37 cellular contexts compared by ENCODE assay signal in the genomic region with DNA sequence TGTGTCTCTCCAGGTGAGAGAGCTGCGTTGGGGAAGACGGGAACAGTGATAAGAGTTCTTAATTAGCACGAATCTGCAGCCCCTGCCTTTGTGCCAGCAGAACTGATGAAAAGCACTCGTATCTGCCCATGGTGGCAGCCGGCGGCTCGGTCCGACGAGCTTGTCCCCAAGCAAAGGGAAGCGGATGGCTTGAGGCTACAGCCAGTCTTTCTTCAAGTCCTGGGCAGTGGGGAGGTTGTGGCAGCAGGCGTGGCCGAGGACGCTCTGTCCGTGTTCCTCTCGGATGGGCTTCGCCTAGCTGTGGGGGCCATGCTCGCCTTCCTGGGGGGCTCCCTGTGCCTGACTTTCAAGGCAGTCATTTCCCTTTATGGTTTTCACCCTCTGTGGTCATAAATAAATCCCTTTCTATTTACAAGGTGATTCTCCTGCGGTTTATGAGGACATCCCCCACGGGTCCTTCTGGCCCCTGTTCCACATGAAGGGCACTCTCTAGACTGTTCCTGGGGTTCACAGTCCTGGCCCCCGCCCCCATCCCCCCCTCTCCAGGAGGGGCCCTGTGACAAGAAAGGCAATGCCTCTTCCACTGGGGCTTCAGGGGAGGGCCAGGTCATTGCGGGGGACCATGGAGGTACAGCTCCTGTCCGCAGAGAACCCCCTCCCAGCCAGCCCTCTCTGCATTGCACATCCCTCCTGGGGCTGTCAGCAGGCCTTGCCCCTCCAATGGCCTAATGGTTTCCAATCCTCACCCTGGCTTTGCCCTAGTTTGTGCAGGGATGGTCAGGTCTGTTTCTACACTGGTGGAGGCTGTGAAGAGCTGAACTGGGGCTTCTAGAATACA.
"Had no signal": no experiment of that assay in that cellular context is flagged by ENCODE, and none has a peak within 500 bp of the region (broad histone marks: within the 10 kb centered on the region; RNA-seq: fewer than 3 reads in every experiment).

No MANE protein-coding gene starts in this region.

- DNase-seq: activated B cell treated with CpG ODN at 0.5 μM for 24 hours; activated CD4-positive, alpha-beta memory T cell treated with anti-CD3 and anti-CD28 coated beads, Interleukin-2, amount 10 ng/mL, durations not matched to agents 7 days and 5 days; activated CD4-positive, alpha-beta T cell treated with anti-CD3 and anti-CD28 coated beads for 4 hours; activated CD4-positive, alpha-beta T cell treated with anti-CD3 and anti-CD28 coated beads, Interleukin-2, amount 10 ng/mL, durations not matched to agents 24 days and 14 days; activated CD4-positive, alpha-beta T cell treated with anti-CD3 and anti-CD28 coated beads, Interleukin-2, amount 50 U/mL, for 1 hour; activated CD4-positive, alpha-beta T cell treated with anti-CD3 and anti-CD28 coated beads, Interleukin-2, amount 50 U/mL, for 4 hours; activated CD4-positive, CD25-positive, alpha-beta regulatory T cell treated with anti-CD3 and anti-CD28 coated beads, Interleukin-2, amount 50 U/mL, for 72 hours; activated CD8-positive, alpha-beta memory T cell treated with anti-CD3 and anti-CD28 coated beads for 24 hours; activated CD8-positive, alpha-beta memory T cell treated with anti-CD3 and anti-CD28 coated beads, Interleukin-2, amount 10 ng/mL, durations not matched to agents 7 days and 5 days; activated CD8-positive, alpha-beta memory T cell treated with anti-CD3 and anti-CD28 coated beads, Interleukin-2, amount 50 U/mL, for 48 hours; activated CD8-positive, alpha-beta T cell treated with anti-CD3 and anti-CD28 coated beads, Interleukin-2, amount 10 ng/mL, durations not matched to agents 7 days and 5 days; activated effector memory CD4-positive, alpha-beta T cell treated with Interleukin-2 at 50 U/mL for 16 hours; activated gamma-delta T cell; activated naive CD4-positive, alpha-beta T cell treated with anti-CD3 and anti-CD28 coated beads, Interleukin-2, amount 10 ng/mL, durations not matched to agents 7 days and 5 days; activated naive CD4-positive, alpha-beta T cell treated with Interleukin-2 at 50 U/mL for 16 hours; activated naive CD8-positive, alpha-beta T cell treated with anti-CD3 and anti-CD28 coated beads, Interleukin-2, amount 10 ng/mL, durations not matched to agents 7 days and 5 days; activated naive CD8-positive, alpha-beta T cell treated with anti-CD3 and anti-CD28 coated beads, Interleukin-2, amount 50 U/mL, for 24 hours; activated T-cell treated with anti-CD3 and anti-CD28 coated beads, Interleukin-2, amount 50 U/mL, for 24 hours; activated T-cell treated with anti-CD3 and anti-CD28 coated beads, Interleukin-2, amount 50 U/mL, for 48 hours; amygdala; anterior cingulate cortex; caudate nucleus; cerebellar nuclear complex; T-helper 2 cell; T-helper 9 cell had no signal

- H3K36me3 ChIP-seq: ascending aorta, cardiac muscle cell had no signal

- H3K27me3 Mint-ChIP-seq: activated B cell treated with CpG ODN at 0.5 μM for 24 hours; activated CD4-positive, alpha-beta memory T cell treated with anti-CD3 and anti-CD28 coated beads, Interleukin-2, amount 10 ng/mL, durations not matched to agents 7 days and 5 days; activated CD4-positive, alpha-beta T cell treated with anti-CD3 and anti-CD28 coated beads, Interleukin-2, amount 10 ng/mL, durations not matched to agents 24 days and 14 days; activated CD8-positive, alpha-beta memory T cell treated with anti-CD3 and anti-CD28 coated beads, Interleukin-2, amount 10 ng/mL, durations not matched to agents 7 days and 5 days; activated naive CD4-positive, alpha-beta T cell treated with anti-CD3 and anti-CD28 coated beads, Interleukin-2, amount 10 ng/mL, durations not matched to agents 7 days and 5 days; activated naive CD4-positive, alpha-beta T cell treated with anti-CD3 and anti-CD28 coated beads, Interleukin-2, amount 50 U/mL, for 24 hours; activated naive CD8-positive, alpha-beta T cell; activated naive CD8-positive, alpha-beta T cell treated with anti-CD3 and anti-CD28 coated beads, Interleukin-2, amount 10 ng/mL, durations not matched to agents 7 days and 5 days; activated naive CD8-positive, alpha-beta T cell treated with anti-CD3 and anti-CD28 coated beads, Interleukin-2, amount 50 U/mL, for 24 hours; activated T-cell treated with anti-CD3 and anti-CD28 coated beads, Interleukin-2, amount 50 U/mL, for 24 hours; brain; central memory CD8-positive, alpha-beta T cell had no signal

- ATAC-seq: activated CD8-positive, alpha-beta memory T cell treated with anti-CD3 and anti-CD28 coated beads, Interleukin-2, amount 10 ng/mL, durations not matched to agents 7 days and 5 days; activated CD8-positive, alpha-beta T cell treated with anti-CD3 and anti-CD28 coated beads, Interleukin-2, amount 10 ng/mL, durations not matched to agents 7 days and 5 days; activated naive CD8-positive, alpha-beta T cell treated with anti-CD3 and anti-CD28 coated beads, Interleukin-2, amount 50 U/mL, for 24 hours had no signal

- H3K4me1 Mint-ChIP-seq: activated B cell treated with CpG ODN at 0.5 μM for 24 hours; activated CD4-positive, alpha-beta memory T cell treated with anti-CD3 and anti-CD28 coated beads, Interleukin-2, amount 10 ng/mL, durations not matched to agents 7 days and 5 days; activated CD4-positive, alpha-beta T cell treated with anti-CD3 and anti-CD28 coated beads, Interleukin-2, amount 10 ng/mL, durations not matched to agents 24 days and 14 days; activated CD8-positive, alpha-beta memory T cell treated with anti-CD3 and anti-CD28 coated beads, Interleukin-2, amount 10 ng/mL, durations not matched to agents 7 days and 5 days; activated naive CD4-positive, alpha-beta T cell treated with anti-CD3 and anti-CD28 coated beads, Interleukin-2, amount 10 ng/mL, durations not matched to agents 7 days and 5 days; activated naive CD4-positive, alpha-beta T cell treated with anti-CD3 and anti-CD28 coated beads, Interleukin-2, amount 50 U/mL, for 24 hours; activated naive CD8-positive, alpha-beta T cell treated with anti-CD3 and anti-CD28 coated beads, Interleukin-2, amount 10 ng/mL, durations not matched to agents 7 days and 5 days; activated naive CD8-positive, alpha-beta T cell treated with anti-CD3 and anti-CD28 coated beads, Interleukin-2, amount 50 U/mL, for 24 hours; central memory CD8-positive, alpha-beta T cell had no signal

- H3K36me3 Mint-ChIP-seq: activated CD8-positive, alpha-beta memory T cell treated with anti-CD3 and anti-CD28 coated beads, Interleukin-2, amount 10 ng/mL, durations not matched to agents 7 days and 5 days; activated naive CD4-positive, alpha-beta T cell treated with anti-CD3 and anti-CD28 coated beads, Interleukin-2, amount 10 ng/mL, durations not matched to agents 7 days and 5 days; activated naive CD4-positive, alpha-beta T cell treated with anti-CD3 and anti-CD28 coated beads, Interleukin-2, amount 50 U/mL, for 24 hours; activated naive CD8-positive, alpha-beta T cell; activated naive CD8-positive, alpha-beta T cell treated with anti-CD3 and anti-CD28 coated beads, Interleukin-2, amount 10 ng/mL, durations not matched to agents 7 days and 5 days had no signal

- FAIRE-seq: bronchial epithelial cell, TTC549 had no signal

- H3K4me3 ChIP-seq: ascending aorta, cardiac muscle cell had no signal

- H3K9me3 Mint-ChIP-seq: activated B cell treated with CpG ODN at 0.5 μM for 24 hours; activated CD4-positive, alpha-beta memory T cell treated with anti-CD3 and anti-CD28 coated beads, Interleukin-2, amount 10 ng/mL, durations not matched to agents 7 days and 5 days; activated CD4-positive, alpha-beta T cell treated with anti-CD3 and anti-CD28 coated beads, Interleukin-2, amount 10 ng/mL, durations not matched to agents 24 days and 14 days; activated naive CD4-positive, alpha-beta T cell treated with anti-CD3 and anti-CD28 coated beads, Interleukin-2, amount 50 U/mL, for 24 hours; activated naive CD8-positive, alpha-beta T cell treated with anti-CD3 and anti-CD28 coated beads, Interleukin-2, amount 10 ng/mL, durations not matched to agents 7 days and 5 days; activated naive CD8-positive, alpha-beta T cell treated with anti-CD3 and anti-CD28 coated beads, Interleukin-2, amount 50 U/mL, for 24 hours; activated T-cell treated with anti-CD3 and anti-CD28 coated beads, Interleukin-2, amount 50 U/mL, for 24 hours; activated T-helper 2 cell treated with anti-CD3 and anti-CD28 coated beads, Interferon-gamma antibody, Interleukin-2, Interleukin-4, amounts not matched to agents 10 μg/mL and 5 μg/mL and 100 μg/mL, durations not matched to agents 14 hours and 24 hours and 36 hours; central memory CD8-positive, alpha-beta T cell; T-helper 1 cell treated with Interleukin-12 subunit alpha and Interleukin-12 subunit beta and Interleukin-4 antibody, amounts not matched to agents 30 μg/mL and 1 μg/mL, for 36 hours; T-helper 2 cell treated with Interferon-gamma antibody and Interleukin-4, amounts not matched to agents 5 μg/mL and 100 μg/mL, for 36 hours had no signal

- H3K9me3 ChIP-seq: ascending aorta had no signal

- H3K4me1 ChIP-seq: ascending aorta had no signal

- H3K27ac ChIP-seq: ascending aorta, cardiac muscle cell, VCaP had no signal

- H3K4me3 Mint-ChIP-seq: activated B cell treated with CpG ODN at 0.5 μM for 24 hours; activated CD4-positive, alpha-beta memory T cell treated with anti-CD3 and anti-CD28 coated beads, Interleukin-2, amount 10 ng/mL, durations not matched to agents 7 days and 5 days; activated CD4-positive, alpha-beta T cell treated with anti-CD3 and anti-CD28 coated beads, Interleukin-2, amount 10 ng/mL, durations not matched to agents 24 days and 14 days; activated CD8-positive, alpha-beta memory T cell treated with anti-CD3 and anti-CD28 coated beads, Interleukin-2, amount 10 ng/mL, durations not matched to agents 7 days and 5 days; activated CD8-positive, alpha-beta T cell treated with anti-CD3 and anti-CD28 coated beads, Interleukin-2, amount 10 ng/mL, durations not matched to agents 7 days and 5 days; activated naive CD4-positive, alpha-beta T cell treated with anti-CD3 and anti-CD28 coated beads, Interleukin-2, amount 10 ng/mL, durations not matched to agents 7 days and 5 days; activated naive CD4-positive, alpha-beta T cell treated with anti-CD3 and anti-CD28 coated beads, Interleukin-2, amount 50 U/mL, for 24 hours; activated naive CD8-positive, alpha-beta T cell; activated naive CD8-positive, alpha-beta T cell treated with anti-CD3 and anti-CD28 coated beads, Interleukin-2, amount 10 ng/mL, durations not matched to agents 7 days and 5 days; activated naive CD8-positive, alpha-beta T cell treated with anti-CD3 and anti-CD28 coated beads, Interleukin-2, amount 50 U/mL, for 24 hours; activated T-cell treated with anti-CD3 and anti-CD28 coated beads, Interleukin-2, amount 50 U/mL, for 24 hours; brain; central memory CD8-positive, alpha-beta T cell; T-helper 1 cell treated with Interleukin-12 subunit alpha and Interleukin-12 subunit beta and Interleukin-4 antibody, amounts not matched to agents 30 μg/mL and 1 μg/mL, for 36 hours; T-helper 2 cell treated with Interferon-gamma antibody and Interleukin-4, amounts not matched to agents 5 μg/mL and 100 μg/mL, for 36 hours had no signal

- H3K27me3 ChIP-seq: ascending aorta, cardiac muscle cell had no signal

- H3K27ac Mint-ChIP-seq: activated B cell treated with CpG ODN at 0.5 μM for 24 hours; activated CD4-positive, alpha-beta memory T cell treated with anti-CD3 and anti-CD28 coated beads, Interleukin-2, amount 10 ng/mL, durations not matched to agents 7 days and 5 days; activated CD4-positive, alpha-beta T cell treated with anti-CD3 and anti-CD28 coated beads, Interleukin-2, amount 10 ng/mL, durations not matched to agents 24 days and 14 days; activated CD8-positive, alpha-beta memory T cell treated with anti-CD3 and anti-CD28 coated beads, Interleukin-2, amount 10 ng/mL, durations not matched to agents 7 days and 5 days; activated CD8-positive, alpha-beta T cell treated with anti-CD3 and anti-CD28 coated beads, Interleukin-2, amount 10 ng/mL, durations not matched to agents 7 days and 5 days; activated naive CD4-positive, alpha-beta T cell treated with anti-CD3 and anti-CD28 coated beads, Interleukin-2, amount 10 ng/mL, durations not matched to agents 7 days and 5 days; activated naive CD4-positive, alpha-beta T cell treated with anti-CD3 and anti-CD28 coated beads, Interleukin-2, amount 50 U/mL, for 24 hours; activated naive CD8-positive, alpha-beta T cell; activated naive CD8-positive, alpha-beta T cell treated with anti-CD3 and anti-CD28 coated beads, Interleukin-2, amount 10 ng/mL, durations not matched to agents 7 days and 5 days; activated naive CD8-positive, alpha-beta T cell treated with anti-CD3 and anti-CD28 coated beads, Interleukin-2, amount 50 U/mL, for 24 hours; activated T-cell treated with anti-CD3 and anti-CD28 coated beads, Interleukin-2, amount 50 U/mL, for 24 hours; activated T-helper 2 cell treated with anti-CD3 and anti-CD28 coated beads, Interferon-gamma antibody, Interleukin-2, Interleukin-4, amounts not matched to agents 10 μg/mL and 5 μg/mL and 100 μg/mL, durations not matched to agents 14 hours and 24 hours and 36 hours; T-helper 1 cell treated with Interleukin-12 subunit alpha and Interleukin-12 subunit beta and Interleukin-4 antibody, amounts not matched to agents 30 μg/mL and 1 μg/mL, for 36 hours; T-helper 2 cell treated with Interferon-gamma antibody and Interleukin-4, amounts not matched to agents 5 μg/mL and 100 μg/mL, for 36 hours had no signal
